In the genomic region with DNA sequence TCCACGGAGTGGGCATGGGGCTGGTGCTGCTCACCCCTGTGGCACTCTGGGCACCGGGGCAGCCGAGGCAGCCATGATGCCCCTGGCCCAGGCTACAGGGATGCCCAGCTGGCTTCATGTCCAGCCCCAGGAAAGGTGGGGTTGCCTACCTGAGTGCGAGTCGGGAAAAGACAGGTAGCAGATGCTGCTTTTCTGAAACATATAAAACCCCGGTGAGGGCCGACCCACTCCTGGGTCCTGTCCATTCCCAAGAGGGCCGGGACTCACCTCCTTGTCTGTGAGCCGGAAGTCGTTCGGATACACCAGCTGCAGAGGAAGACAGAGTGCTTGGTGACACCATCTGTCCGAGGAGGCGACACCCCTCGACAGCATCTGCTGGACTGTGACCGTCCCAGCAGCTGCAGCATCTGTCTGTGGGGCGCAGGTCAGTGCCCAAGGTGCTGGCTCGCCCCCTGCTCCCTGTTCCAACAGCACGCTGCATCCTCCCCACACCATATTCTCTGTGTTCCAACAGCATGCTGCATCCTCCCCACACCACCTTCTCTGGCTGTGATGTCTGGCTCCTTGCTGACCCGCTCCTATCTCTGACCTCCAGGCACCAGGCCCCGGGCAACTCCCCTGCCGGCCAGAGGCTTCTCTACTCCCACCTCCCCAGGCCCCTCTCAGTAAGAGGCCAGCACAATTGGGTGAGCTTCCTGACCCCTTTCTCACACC, we compare ENCODE assay signal across 1 cellular context.
TF ChIP-seq lines count a peak whose summit lies in the region.

No MANE protein-coding gene starts in this region.

TF ChIP-seq in HepG2, 621 proteins besides CTCF, POLR2A, EP300 and RAD21:
- TF ChIP-seq HMG20A (CRISPR knock-in tag; IDR thresholded peaks at IDR 0.05; ENCODE audit: borderline replicate concordance) (no peak), MTF2 (CRISPR knock-in tag; IDR thresholded peaks at IDR 0.05; ENCODE audit: borderline replicate concordance) (no peak), SNAPC2 (CRISPR knock-in tag; IDR thresholded peaks at IDR 0.05) (no peak), ZNF441 (CRISPR knock-in tag; IDR thresholded peaks at IDR 0.05; ENCODE audit: borderline replicate concordance) (no peak), SRSF1 (optimal IDR thresholded peaks at IDR 0.05; ENCODE audit: low read depth, low read length) (no peak), MYC (CRISPR knock-in tag; IDR thresholded peaks at IDR 0.05; ENCODE audit: borderline replicate concordance) (0 out of 2 replicates have a peak, but pooled peaks have one; percentile 1), HNRNPL (IDR thresholded peaks at IDR 0.05; ENCODE audit: low read depth, low read length) (0 out of 2 replicates have a peak, but pooled peaks have one; percentile 40)
- TF ChIP-seq, protein P1, sequence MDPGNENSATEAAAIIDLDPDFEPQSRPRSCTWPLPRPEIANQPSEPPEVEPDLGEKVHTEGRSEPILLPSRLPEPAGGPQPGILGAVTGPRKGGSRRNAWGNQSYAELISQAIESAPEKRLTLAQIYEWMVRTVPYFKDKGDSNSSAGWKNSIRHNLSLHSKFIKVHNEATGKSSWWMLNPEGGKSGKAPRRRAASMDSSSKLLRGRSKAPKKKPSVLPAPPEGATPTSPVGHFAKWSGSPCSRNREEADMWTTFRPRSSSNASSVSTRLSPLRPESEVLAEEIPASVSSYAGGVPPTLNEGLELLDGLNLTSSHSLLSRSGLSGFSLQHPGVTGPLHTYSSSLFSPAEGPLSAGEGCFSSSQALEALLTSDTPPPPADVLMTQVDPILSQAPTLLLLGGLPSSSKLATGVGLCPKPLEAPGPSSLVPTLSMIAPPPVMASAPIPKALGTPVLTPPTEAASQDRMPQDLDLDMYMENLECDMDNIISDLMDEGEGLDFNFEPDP (CRISPR knock-in tag; conservative IDR thresholded peaks at IDR 0.05) = 0 out of 2 replicates have a peak, but pooled peaks have one; percentile 13
